8 cellular contexts compared by ENCODE assay signal in genomic region chr19:18521692-18522123, GRCh38. TPM values are rescaled to one million over a fixed set of nuclear protein-coding genes. Genes with fewer than 3 reads are reported as not detected.
A peak's percentile ranks its signal among the peaks of the same experiment; 100 is the strongest.
DNase-seq lines count a peak whose midpoint lies in the region; ATAC-seq, FAIRE-seq and TF ChIP-seq lines count a peak whose summit lies in the region.

Gene ELL, minus strand, starts transcription at chr19:18522070. Its CDS starts 15 bp downstream, at chr19:18522055.

- no peak for FAIRE-seq in kidney (lab: Jason Lieb, UNC)

- WGBS in adrenal gland, 4 donors, result 0 to 4% (median 0%) methylated on average over 3 to 52 of the region's 52 CpGs

- H3K27me3 ChIP-seq in adrenal gland (no peaks in the 10 kb centered on the region), stomach smooth muscle (ENCODE audit: control insufficient read depth in 1 of 2, insufficient read depth in 2 of 2, low read length in 2 of 2) (no peaks in the 10 kb centered on the region)

- DNase-seq in adrenal gland, result no peak
- no peak for DNase-seq in kidney
- no peak for DNase-seq in DMS 273 treated with DMSO at 0.1 percent for 48 hours (lab: John Stamatoyannopoulos, UW)
- DNase-seq in amygdala (lab: John Stamatoyannopoulos, UW), result no peak
- DNase-seq in stimulated activated CD4-positive, alpha-beta T cell treated with anti-CD3 and anti-CD28 coated beads, Interleukin-4, amount 100 ng/mL, for 24 hours, result no peak

- H3K27ac ChIP-seq in adrenal gland, result peak within 1 kb of the TSS; percentile 54 to 96 (median 88)
- H3K27ac ChIP-seq in kidney (ENCODE audit: low read depth in 2 of 2, low read length in 2 of 2), result peak within 1 kb of the TSS; percentile 95 to 99
- H3K27ac ChIP-seq in stomach smooth muscle (ENCODE audit: low read length), result peak within 1 kb of the TSS; percentile 89

- H3K36me3 ChIP-seq in adrenal gland (replicated peaks in 1 of 2), result no peaks in the 10 kb centered on the region
- H3K36me3 ChIP-seq in kidney (ENCODE audit: control insufficient read depth in 1 of 2, insufficient read depth in 2 of 2, low read length in 2 of 2), result no peaks in the 10 kb centered on the region
- H3K36me3 ChIP-seq in stomach smooth muscle (ENCODE audit: control insufficient read depth in 2 of 2, insufficient read depth in 2 of 2, low read length in 2 of 2), result no peaks in the 10 kb centered on the region

- intact Hi-C loops in adrenal gland (cut with DNase I), result no loop called here
- intact Hi-C loops in kidney (cut with DNase I), result no loop called here

- TF ChIP-seq POLR2A in GM15510 (IDR thresholded peaks at IDR 0.05; ENCODE audit: borderline replicate concordance, extremely low read depth, insufficient read length) (peak; percentile 93), adrenal gland (IDR thresholded peaks at IDR 0.05) (peak; percentile 93 to 95)

- H3K4me1 ChIP-seq in adrenal gland (replicated peaks in 1 of 2) (peaks cover 16 to 33% of the 10 kb centered on the region in 2 donors), kidney (ENCODE audit: control insufficient read depth in 1 of 2, insufficient read depth in 1 of 2, low read depth in 1 of 2, low read length in 2 of 2) (peaks cover 15 to 19% of the 10 kb centered on the region in 2 donors), stomach smooth muscle (ENCODE audit: control insufficient read depth, insufficient read depth, low read length) (peaks cover 13% of the 10 kb centered on the region)

- ATAC-seq in HG03039 (IDR thresholded peaks at IDR 0.05; ENCODE audit: unreplicated experiment), result peak; percentile 5

- H3K9ac ChIP-seq in kidney (ENCODE audit: low read length in 2 of 2), result peak within 1 kb of the TSS; percentile 89 to 98
- H3K9ac ChIP-seq in stomach smooth muscle (ENCODE audit: low read length in 2 of 2), result peak within 1 kb of the TSS; percentile 97 to 99

- H3K9me3 ChIP-seq in adrenal gland (replicated peaks in 1 of 3) (no peaks in the 10 kb centered on the region), kidney (ENCODE audit: control insufficient read depth in 1 of 2, low read length in 2 of 2) (no peaks in the 10 kb centered on the region), stomach smooth muscle (ENCODE audit: control insufficient read depth in 2 of 2, low read length in 2 of 2) (no peaks in the 10 kb centered on the region)

- peak within 1 kb of the TSS; percentile 21 to 94 (median 60) for H3K4me3 ChIP-seq in adrenal gland
- peak within 1 kb of the TSS; percentile 83 to 87 for H3K4me3 ChIP-seq in kidney (ENCODE audit: low read length in 2 of 2)
- H3K4me3 ChIP-seq in stomach smooth muscle (ENCODE audit: low read length in 2 of 2), result peak within 1 kb of the TSS; percentile 93 to 95

- TF ChIP-seq CTCF in adrenal gland (IDR thresholded peaks at IDR 0.05), result no peak
- TF ChIP-seq CTCF in kidney (IDR thresholded peaks at IDR 0.05; ENCODE audit: borderline replicate concordance, extremely low read depth, insufficient read depth), result no peak

RNA-seq across cellular contexts. Expression of gene ELL, which starts in this region (rescaled TPM):
- total RNA-seq in adrenal gland, result 10 to 100 TPM in 7 of 8 donors, 1 to 10 TPM in 1; 9.8 to 28.3 (median 15.2) TPM
- polyA plus RNA-seq in adrenal gland, result 10 to 100 TPM in 1 of 3 donors, 1 to 10 TPM in 2; 1.8 to 14.3 (median 9.1) TPM
- 25.2 TPM for total RNA-seq in kidney
- 5.7 TPM for polyA plus RNA-seq in kidney (ENCODE audit: insufficient read depth, low read depth, low replicate concordance)
